ENCODE assay signal across 24 cellular contexts in the genomic region with DNA sequence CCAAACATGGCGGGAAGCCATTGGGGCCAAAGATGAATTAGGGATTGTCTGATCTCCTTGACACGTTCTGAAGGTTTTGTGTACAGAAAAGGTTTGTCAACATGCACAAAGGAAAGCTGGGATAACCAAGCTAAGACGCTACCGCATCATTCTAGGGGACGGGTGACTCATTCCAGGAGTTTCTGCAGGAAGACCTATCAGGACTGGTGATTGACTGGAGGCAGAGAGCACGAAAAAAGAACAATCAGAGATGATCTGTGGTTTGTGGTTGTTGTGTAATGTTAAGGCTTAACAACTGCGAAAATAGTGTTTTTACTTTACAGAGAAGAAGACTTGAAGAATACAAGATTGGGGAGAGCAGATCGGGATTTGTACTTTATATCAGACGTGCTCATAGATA. TPM values are rescaled to one million over a fixed set of nuclear protein-coding genes. Genes with fewer than 3 reads are reported as not detected.
"Had no signal": no experiment of that assay in that cellular context is flagged by ENCODE, and none has a peak within 500 bp of the region (broad histone marks: within the 10 kb centered on the region; RNA-seq: fewer than 3 reads in every experiment).

No MANE protein-coding gene starts in this region.

- H3K4me3 Mint-ChIP-seq: activated CD4-positive, alpha-beta memory T cell treated with anti-CD3 and anti-CD28 coated beads for 36 hours; activated naive CD4-positive, alpha-beta T cell treated with anti-CD3 and anti-CD28 coated beads, Interleukin-2, amount 10 ng/mL, durations not matched to agents 7 days and 5 days; activated naive CD8-positive, alpha-beta T cell treated with anti-CD3 and anti-CD28 coated beads, Interleukin-2, amount 50 U/mL, for 24 hours; activated T-cell treated with anti-CD3 and anti-CD28 coated beads, Interleukin-2, amount 50 U/mL, for 72 hours; dendritic cell treated with granulocyte-macrophage colony-stimulating factor and Interleukin-4, amounts not matched to agents 40 ng/mL and 50 ng/mL, for 4 days; stimulated activated naive CD8-positive, alpha-beta T cell treated with anti-CD3 and anti-CD28 coated beads, Interleukin-15, Interleukin-2, amounts not matched to agents 100 ng/mL and 50 ng/mL, for 24 hours had no signal

- H3K4me1 ChIP-seq: parathyroid adenoma had no signal

- H3K36me3 ChIP-seq: brain microvascular endothelial cell, tibial artery had no signal

- H3K9me3 ChIP-seq: tibial artery had no signal

- DNase-seq: activated CD4-positive, alpha-beta memory T cell treated with anti-CD3 and anti-CD28 coated beads for 36 hours; activated CD4-positive, alpha-beta T cell treated with anti-CD3 and anti-CD28 coated beads for 48 hours; activated effector memory CD4-positive, alpha-beta T cell treated with anti-CD3 and anti-CD28 coated beads, Interleukin-2, amount 50 U/mL, for 16 hours; activated naive CD4-positive, alpha-beta T cell treated with anti-CD3 and anti-CD28 coated beads, Interleukin-2, amount 10 ng/mL, durations not matched to agents 7 days and 5 days; activated naive CD8-positive, alpha-beta T cell treated with anti-CD3 and anti-CD28 coated beads, Interleukin-2, amount 50 U/mL, for 24 hours; activated T-cell treated with anti-CD3 and anti-CD28 coated beads, Interleukin-2, amount 50 U/mL, for 72 hours; brain microvascular endothelial cell; caudate nucleus; effector CD4-positive, alpha-beta T cell; left colon; mesenchymal stem cell; nucleus accumbens; right cardiac atrium; stimulated activated CD4-positive, alpha-beta T cell treated with anti-CD3 and anti-CD28 coated beads, Interleukin-1b, Interleukin-23, amount 100 ng/mL, for 48 hours; substantia nigra; tibial artery had no signal

- H3K79me2 ChIP-seq: parathyroid adenoma had no signal

- H3K9me3 Mint-ChIP-seq: activated CD4-positive, alpha-beta memory T cell treated with anti-CD3 and anti-CD28 coated beads for 36 hours; activated naive CD4-positive, alpha-beta T cell treated with anti-CD3 and anti-CD28 coated beads, Interleukin-2, amount 10 ng/mL, durations not matched to agents 7 days and 5 days; activated naive CD8-positive, alpha-beta T cell treated with anti-CD3 and anti-CD28 coated beads, Interleukin-2, amount 50 U/mL, for 24 hours; activated T-cell treated with anti-CD3 and anti-CD28 coated beads, Interleukin-2, amount 50 U/mL, for 72 hours; dendritic cell treated with granulocyte-macrophage colony-stimulating factor and Interleukin-4, amounts not matched to agents 40 ng/mL and 50 ng/mL, for 4 days; stimulated activated naive CD8-positive, alpha-beta T cell treated with anti-CD3 and anti-CD28 coated beads, Interleukin-15, Interleukin-2, amounts not matched to agents 100 ng/mL and 50 ng/mL, for 24 hours had no signal

- ATAC-seq: activated naive CD8-positive, alpha-beta T cell treated with anti-CD3 and anti-CD28 coated beads, Interleukin-2, amount 50 U/mL, for 24 hours; activated T-cell treated with anti-CD3 and anti-CD28 coated beads, Interleukin-2, amount 50 U/mL, for 72 hours; left colon; right cardiac atrium had no signal

- H3K36me3 Mint-ChIP-seq: activated CD4-positive, alpha-beta memory T cell treated with anti-CD3 and anti-CD28 coated beads for 36 hours; activated naive CD4-positive, alpha-beta T cell treated with anti-CD3 and anti-CD28 coated beads, Interleukin-2, amount 10 ng/mL, durations not matched to agents 7 days and 5 days had no signal

- H3K27ac ChIP-seq: brain microvascular endothelial cell, parathyroid adenoma, tibial artery had no signal

- H3K27me3 ChIP-seq: brain microvascular endothelial cell, tibial artery had no signal

- H3K9ac ChIP-seq: parathyroid adenoma had no signal

- H3K4me3 ChIP-seq: tibial artery had no signal

- H2AFZ ChIP-seq: parathyroid adenoma had no signal

- H3K27ac Mint-ChIP-seq: activated CD4-positive, alpha-beta memory T cell treated with anti-CD3 and anti-CD28 coated beads for 36 hours; activated naive CD4-positive, alpha-beta T cell treated with anti-CD3 and anti-CD28 coated beads, Interleukin-2, amount 10 ng/mL, durations not matched to agents 7 days and 5 days; activated naive CD8-positive, alpha-beta T cell treated with anti-CD3 and anti-CD28 coated beads, Interleukin-2, amount 50 U/mL, for 24 hours; activated T-cell treated with anti-CD3 and anti-CD28 coated beads, Interleukin-2, amount 50 U/mL, for 72 hours; dendritic cell treated with granulocyte-macrophage colony-stimulating factor and Interleukin-4, amounts not matched to agents 40 ng/mL and 50 ng/mL, for 4 days; stimulated activated naive CD8-positive, alpha-beta T cell treated with anti-CD3 and anti-CD28 coated beads, Interleukin-15, Interleukin-2, amounts not matched to agents 100 ng/mL and 50 ng/mL, for 24 hours had no signal

- FAIRE-seq: endometrium, keratinocyte had no signal

RNA-seq across cellular contexts. Expression of a gene that starts 22.2 kb away (rescaled TPM):
- total RNA-seq: activated CD4-positive, alpha-beta memory T cell treated with anti-CD3 and anti-CD28 coated beads for 36 hours; epithelial cell of proximal tubule; fibroblast of villous mesenchyme had no signal
- polyA plus RNA-seq: neural cell had no signal
